In genomic region chr6:24569811-24570210, GRCh38 we compare ENCODE assay signal across 39 cellular contexts.
"Had no signal": no experiment of that assay in that cellular context is flagged by ENCODE, and none has a peak within 500 bp of the region (broad histone marks: within the 10 kb centered on the region; RNA-seq: fewer than 3 reads in every experiment).

No MANE protein-coding gene starts in this region.

- H3K4me3 Mint-ChIP-seq: activated naive CD4-positive, alpha-beta T cell treated with anti-CD3 and anti-CD28 coated beads for 36 hours; activated naive CD4-positive, alpha-beta T cell treated with anti-CD3 and anti-CD28 coated beads, Interleukin-2, amount 10 ng/mL, durations not matched to agents 7 days and 5 days; activated naive CD4-positive, alpha-beta T cell treated with anti-CD3 and anti-CD28 coated beads, Interleukin-2, amount 50 U/mL, for 24 hours; activated naive CD8-positive, alpha-beta T cell; activated naive CD8-positive, alpha-beta T cell treated with anti-CD3 and anti-CD28 coated beads for 36 hours; activated naive CD8-positive, alpha-beta T cell treated with anti-CD3 and anti-CD28 coated beads, Interleukin-2, amount 10 ng/mL, durations not matched to agents 7 days and 5 days; activated naive CD8-positive, alpha-beta T cell treated with anti-CD3 and anti-CD28 coated beads, Interleukin-2, amount 50 U/mL, for 24 hours; activated T-cell treated with anti-CD3 and anti-CD28 coated beads, Interleukin-2, amount 50 U/mL, for 24 hours; activated T-cell treated with anti-CD3 and anti-CD28 coated beads, Interleukin-2, amount 50 U/mL, for 4 hours; activated T-cell treated with anti-CD3 and anti-CD28 coated beads, Interleukin-2, amount 50 U/mL, for 72 hours; activated T-helper 1 cell treated with anti-CD3 and anti-CD28 coated beads, Interleukin-12 subunit alpha, Interleukin-12 subunit beta, Interleukin-2, Interleukin-4 antibody, amounts not matched to agents 30 ng/mL and 10 ng/mL and 1 ng/mL, durations not matched to agents 14 hours and 24 hours and 36 hours; activated T-helper 17 cell treated with anti-CD3 and anti-CD28 coated beads, Interleukin-2, amount 50 U/mL, for 72 hours; brain; central memory CD8-positive, alpha-beta T cell had no signal

- H3K4me1 Mint-ChIP-seq: activated naive CD4-positive, alpha-beta T cell treated with anti-CD3 and anti-CD28 coated beads, Interleukin-2, amount 10 ng/mL, durations not matched to agents 7 days and 5 days; activated naive CD4-positive, alpha-beta T cell treated with anti-CD3 and anti-CD28 coated beads, Interleukin-2, amount 50 U/mL, for 24 hours; activated naive CD8-positive, alpha-beta T cell treated with anti-CD3 and anti-CD28 coated beads for 36 hours; activated naive CD8-positive, alpha-beta T cell treated with anti-CD3 and anti-CD28 coated beads, Interleukin-2, amount 10 ng/mL, durations not matched to agents 7 days and 5 days; activated naive CD8-positive, alpha-beta T cell treated with anti-CD3 and anti-CD28 coated beads, Interleukin-2, amount 50 U/mL, for 24 hours; activated T-helper 17 cell treated with anti-CD3 and anti-CD28 coated beads, Interleukin-2, amount 50 U/mL, for 72 hours; brain; central memory CD8-positive, alpha-beta T cell had no signal

- H3K36me3 ChIP-seq: adrenal gland, ascending aorta, brain microvascular endothelial cell, breast epithelium, cardiac muscle cell had no signal

- H3K9me3 Mint-ChIP-seq: activated naive CD4-positive, alpha-beta T cell treated with anti-CD3 and anti-CD28 coated beads for 36 hours; activated naive CD4-positive, alpha-beta T cell treated with anti-CD3 and anti-CD28 coated beads, Interleukin-2, amount 10 ng/mL, durations not matched to agents 7 days and 5 days; activated naive CD4-positive, alpha-beta T cell treated with anti-CD3 and anti-CD28 coated beads, Interleukin-2, amount 50 U/mL, for 24 hours; activated naive CD4-positive, alpha-beta T cell treated with anti-CD3 and anti-CD28 coated beads, Interleukin-2, amount 50 U/mL, for 72 hours; activated naive CD8-positive, alpha-beta T cell treated with anti-CD3 and anti-CD28 coated beads for 36 hours; activated naive CD8-positive, alpha-beta T cell treated with anti-CD3 and anti-CD28 coated beads, Interleukin-2, amount 10 ng/mL, durations not matched to agents 7 days and 5 days; activated naive CD8-positive, alpha-beta T cell treated with anti-CD3 and anti-CD28 coated beads, Interleukin-2, amount 50 U/mL, for 24 hours; activated T-cell treated with anti-CD3 and anti-CD28 coated beads, Interleukin-2, amount 50 U/mL, for 24 hours; activated T-cell treated with anti-CD3 and anti-CD28 coated beads, Interleukin-2, amount 50 U/mL, for 4 hours; activated T-cell treated with anti-CD3 and anti-CD28 coated beads, Interleukin-2, amount 50 U/mL, for 72 hours; activated T-helper 1 cell treated with anti-CD3 and anti-CD28 coated beads, Interleukin-12 subunit alpha, Interleukin-12 subunit beta, Interleukin-2, Interleukin-4 antibody, amounts not matched to agents 30 ng/mL and 10 ng/mL and 1 ng/mL, durations not matched to agents 14 hours and 24 hours and 36 hours; activated T-helper 17 cell treated with anti-CD3 and anti-CD28 coated beads, Interleukin-2, amount 50 U/mL, for 72 hours; activated T-helper 2 cell treated with anti-CD3 and anti-CD28 coated beads, Interferon-gamma antibody, Interleukin-2, Interleukin-4, amounts not matched to agents 10 μg/mL and 5 μg/mL and 100 μg/mL, durations not matched to agents 14 hours and 24 hours and 36 hours; brain; central memory CD8-positive, alpha-beta T cell had no signal

- FAIRE-seq: bronchial epithelial cell had no signal

- H3K9me3 ChIP-seq: adrenal gland, ascending aorta, body of pancreas, breast epithelium had no signal

- ATAC-seq: activated naive CD4-positive, alpha-beta T cell treated with anti-CD3 and anti-CD28 coated beads, Interleukin-2, amount 50 U/mL, for 72 hours; activated naive CD8-positive, alpha-beta T cell treated with anti-CD3 and anti-CD28 coated beads, Interleukin-2, amount 50 U/mL, for 24 hours; activated T-cell treated with anti-CD3 and anti-CD28 coated beads, Interleukin-2, amount 50 U/mL, for 4 hours; activated T-cell treated with anti-CD3 and anti-CD28 coated beads, Interleukin-2, amount 50 U/mL, for 72 hours; activated T-helper 17 cell treated with anti-CD3 and anti-CD28 coated beads, Interleukin-2, amount 50 U/mL, for 72 hours; body of pancreas had no signal

- H3K4me3 ChIP-seq: adrenal gland, ascending aorta, body of pancreas, breast epithelium, cardiac muscle cell had no signal

- H3K36me3 Mint-ChIP-seq: activated naive CD4-positive, alpha-beta T cell treated with anti-CD3 and anti-CD28 coated beads, Interleukin-2, amount 10 ng/mL, durations not matched to agents 7 days and 5 days; activated naive CD4-positive, alpha-beta T cell treated with anti-CD3 and anti-CD28 coated beads, Interleukin-2, amount 50 U/mL, for 24 hours; activated naive CD4-positive, alpha-beta T cell treated with anti-CD3 and anti-CD28 coated beads, Interleukin-2, amount 50 U/mL, for 72 hours; activated naive CD8-positive, alpha-beta T cell; activated naive CD8-positive, alpha-beta T cell treated with anti-CD3 and anti-CD28 coated beads for 36 hours; activated naive CD8-positive, alpha-beta T cell treated with anti-CD3 and anti-CD28 coated beads, Interleukin-2, amount 10 ng/mL, durations not matched to agents 7 days and 5 days; brain had no signal

- H3K27me3 ChIP-seq: adrenal gland, ascending aorta, body of pancreas, brain microvascular endothelial cell, breast epithelium, cardiac muscle cell had no signal

- DNase-seq: activated effector memory CD4-positive, alpha-beta T cell treated with anti-CD3 and anti-CD28 coated beads, Interleukin-2, amount 50 U/mL, for 16 hours; activated effector memory CD4-positive, alpha-beta T cell treated with Interleukin-2 at 50 U/mL for 16 hours; activated gamma-delta T cell; activated gamma-delta T cell treated with Interleukin-2 at 50 U/mL for 16 hours; activated naive CD4-positive, alpha-beta T cell; activated naive CD4-positive, alpha-beta T cell treated with anti-CD3 and anti-CD28 coated beads for 36 hours; activated naive CD4-positive, alpha-beta T cell treated with anti-CD3 and anti-CD28 coated beads, Interleukin-2, amount 10 ng/mL, durations not matched to agents 7 days and 5 days; activated naive CD4-positive, alpha-beta T cell treated with anti-CD3 and anti-CD28 coated beads, Interleukin-2, amount 50 U/mL, for 16 hours; activated naive CD4-positive, alpha-beta T cell treated with Interleukin-2 at 50 U/mL for 16 hours; activated naive CD8-positive, alpha-beta T cell treated with anti-CD3 and anti-CD28 coated beads for 36 hours; activated naive CD8-positive, alpha-beta T cell treated with anti-CD3 and anti-CD28 coated beads, Interleukin-2, amount 10 ng/mL, durations not matched to agents 7 days and 5 days; activated naive CD8-positive, alpha-beta T cell treated with anti-CD3 and anti-CD28 coated beads, Interleukin-2, amount 50 U/mL, for 24 hours; activated T-cell treated with anti-CD3 and anti-CD28 coated beads, Interleukin-2, amount 50 U/mL, for 1 hour; activated T-cell treated with anti-CD3 and anti-CD28 coated beads, Interleukin-2, amount 50 U/mL, for 24 hours; activated T-cell treated with anti-CD3 and anti-CD28 coated beads, Interleukin-2, amount 50 U/mL, for 4 hours; activated T-cell treated with anti-CD3 and anti-CD28 coated beads, Interleukin-2, amount 50 U/mL, for 48 hours; activated T-cell treated with anti-CD3 and anti-CD28 coated beads, Interleukin-2, amount 50 U/mL, for 72 hours; adrenal gland; amniotic stem cell; amygdala; anterior cingulate cortex; aorta; body of pancreas; brain microvascular endothelial cell; caudate nucleus; central memory CD4-positive, alpha-beta T cell; cerebellar nuclear complex had no signal

- H3K4me1 ChIP-seq: adrenal gland, ascending aorta, body of pancreas, breast epithelium had no signal

- H3K27ac ChIP-seq: adrenal gland, ascending aorta, body of pancreas, brain microvascular endothelial cell, breast epithelium, cardiac muscle cell had no signal

- H3K27me3 Mint-ChIP-seq: activated naive CD4-positive, alpha-beta T cell treated with anti-CD3 and anti-CD28 coated beads, Interleukin-2, amount 10 ng/mL, durations not matched to agents 7 days and 5 days; activated T-cell treated with anti-CD3 and anti-CD28 coated beads, Interleukin-2, amount 50 U/mL, for 24 hours; brain had no signal

- H3K27ac Mint-ChIP-seq: activated naive CD4-positive, alpha-beta T cell treated with anti-CD3 and anti-CD28 coated beads for 36 hours; activated naive CD4-positive, alpha-beta T cell treated with anti-CD3 and anti-CD28 coated beads, Interleukin-2, amount 10 ng/mL, durations not matched to agents 7 days and 5 days; activated naive CD4-positive, alpha-beta T cell treated with anti-CD3 and anti-CD28 coated beads, Interleukin-2, amount 50 U/mL, for 24 hours; activated naive CD4-positive, alpha-beta T cell treated with anti-CD3 and anti-CD28 coated beads, Interleukin-2, amount 50 U/mL, for 72 hours; activated naive CD8-positive, alpha-beta T cell; activated naive CD8-positive, alpha-beta T cell treated with anti-CD3 and anti-CD28 coated beads for 36 hours; activated naive CD8-positive, alpha-beta T cell treated with anti-CD3 and anti-CD28 coated beads, Interleukin-2, amount 10 ng/mL, durations not matched to agents 7 days and 5 days; activated naive CD8-positive, alpha-beta T cell treated with anti-CD3 and anti-CD28 coated beads, Interleukin-2, amount 50 U/mL, for 24 hours; activated T-cell treated with anti-CD3 and anti-CD28 coated beads, Interleukin-2, amount 50 U/mL, for 24 hours; activated T-cell treated with anti-CD3 and anti-CD28 coated beads, Interleukin-2, amount 50 U/mL, for 72 hours; activated T-helper 1 cell treated with anti-CD3 and anti-CD28 coated beads, Interleukin-12 subunit alpha, Interleukin-12 subunit beta, Interleukin-2, Interleukin-4 antibody, amounts not matched to agents 30 ng/mL and 10 ng/mL and 1 ng/mL, durations not matched to agents 14 hours and 24 hours and 36 hours; activated T-helper 17 cell treated with anti-CD3 and anti-CD28 coated beads, Interleukin-2, amount 50 U/mL, for 72 hours; activated T-helper 2 cell treated with anti-CD3 and anti-CD28 coated beads, Interferon-gamma antibody, Interleukin-2, Interleukin-4, amounts not matched to agents 10 μg/mL and 5 μg/mL and 100 μg/mL, durations not matched to agents 14 hours and 24 hours and 36 hours; brain had no signal
